18 cellular contexts compared by ENCODE assay signal in genomic region chr5:43157068-43157467, GRCh38. TPM values are rescaled to one million over a fixed set of nuclear protein-coding genes. Genes with fewer than 3 reads are reported as not detected.
DNase-seq lines count a peak whose midpoint lies in the region; ATAC-seq and TF ChIP-seq lines count a peak whose summit lies in the region.
"Had no signal": no experiment of that assay in that cellular context is flagged by ENCODE, and none has a peak within 500 bp of the region (broad histone marks: within the 10 kb centered on the region; RNA-seq: fewer than 3 reads in every experiment).

No MANE protein-coding gene starts in this region.

- no peak overlapping the region for H2AFZ ChIP-seq in GM23338
- H2AFZ ChIP-seq in trophoblast cell (ENCODE audit: insufficient read depth, low read length, poor library complexity) = no peak overlapping the region

- H3K36me3 Mint-ChIP-seq in CD4-positive, CD25-positive, alpha-beta regulatory T cell = peaks cover 42% of the 10 kb centered on the region
- H3K36me3 Mint-ChIP-seq in GM23338 (ENCODE audit: low read depth) = peaks cover 42% of the 10 kb centered on the region

- H3K9ac ChIP-seq in trophoblast cell (ENCODE audit: low read length) = no peak overlapping the region
- H3K9ac ChIP-seq: BLaER1 had no signal

- H2BK120ac ChIP-seq in trophoblast cell (ENCODE audit: insufficient read depth, low read length, poor library complexity) = no peak overlapping the region

- no peak overlapping the region for H3K14ac ChIP-seq in trophoblast cell (ENCODE audit: low read length)

- H3K27me3 Mint-ChIP-seq in CD4-positive, CD25-positive, alpha-beta regulatory T cell = no peaks in the 10 kb centered on the region
- H3K27me3 Mint-ChIP-seq in GM23338 (ENCODE audit: insufficient read depth, low read depth, poor library complexity) = no peaks in the 10 kb centered on the region
- H3K27me3 Mint-ChIP-seq: B cell; CD4-positive, alpha-beta T cell; CD8-positive, alpha-beta memory T cell had no signal

- no peaks in the 10 kb centered on the region for H3K9me3 Mint-ChIP-seq in CD4-positive, CD25-positive, alpha-beta regulatory T cell
- no peaks in the 10 kb centered on the region for H3K9me3 Mint-ChIP-seq in GM23338
- H3K9me3 Mint-ChIP-seq: CD4-positive, alpha-beta T cell; CD8-positive, alpha-beta memory T cell had no signal

- H3K4me3 ChIP-seq in CD4-positive, CD25-positive, alpha-beta regulatory T cell (ENCODE audit: low read depth, low read length) = no peak overlapping the region
- no peak overlapping the region for H3K4me3 ChIP-seq in GM23338
- H3K4me3 ChIP-seq in trophoblast cell (ENCODE audit: low read depth, low read length) = no peak overlapping the region
- H3K4me3 ChIP-seq: BLaER1, GM12878, HAP-1 had no signal

- H2BK5ac ChIP-seq in trophoblast cell (ENCODE audit: low read depth, low read length, poor library complexity) = no peak overlapping the region

- H3F3A ChIP-seq in GM23338 (replicated peaks; ENCODE audit: low read depth) = no peaks in the 10 kb centered on the region

- no peaks in the 10 kb centered on the region for H3K27me3 ChIP-seq in CD4-positive, CD25-positive, alpha-beta regulatory T cell (ENCODE audit: control insufficient read depth, insufficient read depth, low read length)
- no peaks in the 10 kb centered on the region for H3K27me3 ChIP-seq in GM23338 (ENCODE audit: insufficient read depth)
- H3K27me3 ChIP-seq in trophoblast cell (ENCODE audit: insufficient read depth, low read length) = no peaks in the 10 kb centered on the region
- H3K27me3 ChIP-seq: BLaER1 had no signal

- H3K4me1 Mint-ChIP-seq in CD4-positive, CD25-positive, alpha-beta regulatory T cell = peaks cover 13 to 58% (median 42%) of the 10 kb centered on the region in 4 donors
- peaks cover 22% of the 10 kb centered on the region for H3K4me1 Mint-ChIP-seq in GM23338

- no peak for ATAC-seq in CD4-positive, CD25-positive, alpha-beta regulatory T cell (ENCODE audit: low read depth in 2 of 2)
- ATAC-seq in GM23338 (no peak), GM19397 (IDR thresholded peaks at IDR 0.05; ENCODE audit: unreplicated experiment) (no peak)

- H4K91ac ChIP-seq in trophoblast cell (ENCODE audit: low read depth, low read length) = no peak overlapping the region

- no peak overlapping the region for H3K4ac ChIP-seq in trophoblast cell (ENCODE audit: low read depth, low read length)

- H3K27ac ChIP-seq in CD4-positive, CD25-positive, alpha-beta regulatory T cell (ENCODE audit: insufficient read depth, low read length, poor library complexity, severe bottlenecking) = no peak overlapping the region
- H3K27ac ChIP-seq in GM23338 (ENCODE audit: low read depth) = no peak overlapping the region
- no peak overlapping the region for H3K27ac ChIP-seq in trophoblast cell (ENCODE audit: low read depth, low read length)
- H3K27ac ChIP-seq: BLaER1, C4-2B had no signal

- WGBS in trophoblast cell (ENCODE audit: extremely low coverage, insufficient coverage, insufficient read length) = no CpG with 5 or more reads among the region's 3 CpGs

- H3K4me2 ChIP-seq in GM23338 = peak overlapping the region; percentile 48; the same call in 1 of the 2 replicates
- no peak overlapping the region for H3K4me2 ChIP-seq in trophoblast cell (ENCODE audit: low read length)
- H3K4me2 ChIP-seq: BLaER1 had no signal

- H3K36me3 ChIP-seq in CD4-positive, CD25-positive, alpha-beta regulatory T cell (ENCODE audit: control insufficient read depth, insufficient read depth, low read length) = peaks cover 21% of the 10 kb centered on the region
- H3K36me3 ChIP-seq in GM23338 (ENCODE audit: insufficient read depth) (peaks cover 9% of the 10 kb centered on the region; the same call in 1 of the 2 replicates), trophoblast cell (ENCODE audit: control insufficient read depth in 1 of 2, insufficient read depth in 2 of 2, low read length in 2 of 2) (peaks cover 6 to 11% of the 10 kb centered on the region in 2 experiments)

- H3K79me2 ChIP-seq in GM23338 (replicated peaks; ENCODE audit: insufficient read depth) (peaks cover 32% of the 10 kb centered on the region; the same call in 1 of the 2 replicates), trophoblast cell (ENCODE audit: control insufficient read depth, insufficient read depth, low read length, poor library complexity) (no peaks in the 10 kb centered on the region)

- H2BK12ac ChIP-seq in trophoblast cell (ENCODE audit: low read length) = no peak overlapping the region

- H2AK5ac ChIP-seq in trophoblast cell (ENCODE audit: low read length) = no peak overlapping the region

- H3K18ac ChIP-seq in trophoblast cell (ENCODE audit: low read length) = no peak overlapping the region

- TF ChIP-seq CTCF in GM23338 (conservative IDR thresholded peaks at IDR 0.05; ENCODE audit: low read depth in 2 of 2) = no peak

- H4K8ac ChIP-seq in trophoblast cell (ENCODE audit: low read depth, low read length) = no peak overlapping the region

- no peak for DNase-seq in CD4-positive, CD25-positive, alpha-beta regulatory T cell
- no peak for DNase-seq in GM23338 (ENCODE audit: low spot score)
- peak; percentile 18 for DNase-seq in amniotic epithelial cell (ENCODE audit: low read depth)
- no peak for DNase-seq in trophoblast cell
- DNase-seq in 8988T = no peak
- DNase-seq: CD4-positive, alpha-beta T cell; CD8-positive, alpha-beta memory T cell; DMS 273 treated with DMSO at 0.1 percent for 48 hours; DMS79; EL; GDM1; GOT3 had no signal

- no peak overlapping the region for H4K12ac ChIP-seq in trophoblast cell (ENCODE audit: low read depth, low read length)

- peak overlapping the region in 2 of 3 donors; percentile 3 to 58 for H3K27ac Mint-ChIP-seq in CD4-positive, CD25-positive, alpha-beta regulatory T cell
- H3K27ac Mint-ChIP-seq in GM23338 = no peak overlapping the region
- H3K27ac Mint-ChIP-seq: B cell; CD4-positive, alpha-beta T cell had no signal

- H4K20me1 ChIP-seq in GM23338 (replicated peaks; ENCODE audit: insufficient read depth) = peaks cover 27% of the 10 kb centered on the region

- no peaks in the 10 kb centered on the region for H3K4me1 ChIP-seq in CD4-positive, CD25-positive, alpha-beta regulatory T cell (ENCODE audit: control insufficient read depth, insufficient read depth, low read length, poor library complexity, severe bottlenecking)
- H3K4me1 ChIP-seq in GM23338 (ENCODE audit: insufficient read depth) = peaks cover 16% of the 10 kb centered on the region
- no peaks in the 10 kb centered on the region for H3K4me1 ChIP-seq in trophoblast cell (ENCODE audit: control insufficient read depth in 1 of 2, insufficient read depth in 2 of 2, low read length in 2 of 2)
- H3K4me1 ChIP-seq: BLaER1, HAP-1 had no signal

- no peaks in the 10 kb centered on the region for H3K9me2 ChIP-seq in GM23338 (ENCODE audit: insufficient read depth)

- no peak overlapping the region for H3K4me3 Mint-ChIP-seq in CD4-positive, CD25-positive, alpha-beta regulatory T cell
- H3K4me3 Mint-ChIP-seq in GM23338 = no peak overlapping the region
- H3K4me3 Mint-ChIP-seq: B cell; CD4-positive, alpha-beta T cell; CD8-positive, alpha-beta memory T cell had no signal

- H3K9me3 ChIP-seq in CD4-positive, CD25-positive, alpha-beta regulatory T cell (ENCODE audit: control insufficient read depth in 2 of 2, low read length in 2 of 2) = no peaks in the 10 kb centered on the region
- H3K9me3 ChIP-seq in trophoblast cell (ENCODE audit: insufficient read depth, low read depth, low read length) = no peaks in the 10 kb centered on the region
- H3K9me3 ChIP-seq: BLaER1, HAP-1 had no signal

- H3K79me1 ChIP-seq in trophoblast cell (ENCODE audit: low read length) = no peaks in the 10 kb centered on the region

- H3K23ac ChIP-seq in trophoblast cell (ENCODE audit: low read length) = no peak overlapping the region

TF ChIP-seq in GM23338, 12 proteins besides CTCF, POLR2A, EP300 and RAD21:
- TF ChIP-seq REST (IDR thresholded peaks at IDR 0.05; ENCODE audit: unreplicated experiment) = no peak
- TF ChIP-seq POLR2AphosphoS5 (IDR thresholded peaks at IDR 0.05; ENCODE audit: low read depth) = no peak
TF ChIP-seq in GM23338: peak in this region for 0.

RNA-seq across cellular contexts. Expression of gene NIM1K, which starts 35.0 kb away (rescaled TPM):
- 0.67 TPM for total RNA-seq in CD4-positive, CD25-positive, alpha-beta regulatory T cell
- under 1 TPM in 2 of 4 donors, not detected in 2; 0.16 to 0.26 TPM for polyA plus RNA-seq in CD4-positive, CD25-positive, alpha-beta regulatory T cell
- total RNA-seq in GM23338 (2014; rRNA removed; shearing (Covaris generic)) = not detected in 2 replicates
- not detected in 2 replicates for polyA plus RNA-seq in GM23338 (2016; fragmentation: Nextera tagmentation; extraction: Ambion mirVana)
- polyA plus RNA-seq in trophoblast cell (2013) = 0.11 TPM in 2 replicates

RNA-seq across cellular contexts. Expression of gene ZNF131, which starts 36.4 kb away (rescaled TPM):
- total RNA-seq in CD4-positive, CD25-positive, alpha-beta regulatory T cell = 77.9 TPM
- 10 to 100 TPM; 41.4 to 62.6 (median 53.8) TPM for polyA plus RNA-seq in CD4-positive, CD25-positive, alpha-beta regulatory T cell
- 38.0 and 42.6 TPM in 2 replicates for total RNA-seq in GM23338 (2014; rRNA removed; shearing (Covaris generic))
- 64.2 and 66.9 TPM in 2 replicates for polyA plus RNA-seq in GM23338 (2016; fragmentation: Nextera tagmentation; extraction: Ambion mirVana)
- 20.7 and 22.1 TPM in 2 replicates for polyA plus RNA-seq in trophoblast cell (2013)
